Comparison of ENCODE assay signal across 13 cellular contexts in genomic region chr4:3013839-3014350, GRCh38. TPM values are rescaled to one million over a fixed set of nuclear protein-coding genes. Genes with fewer than 3 reads are reported as not detected.
DNase-seq lines count a peak whose midpoint lies in the region; ATAC-seq, FAIRE-seq and TF ChIP-seq lines count a peak whose summit lies in the region.
"Had no signal": no experiment of that assay in that cellular context is flagged by ENCODE, and none has a peak within 500 bp of the region (broad histone marks: within the 10 kb centered on the region; RNA-seq: fewer than 3 reads in every experiment).

No MANE protein-coding gene starts in this region.

- H3K9me3 ChIP-seq in mucosa of descending colon (no peaks in the 10 kb centered on the region), Peyer's patch (no peaks in the 10 kb centered on the region)
- H3K9me3 ChIP-seq: ovary had no signal

- no peaks in the 10 kb centered on the region for H3K27me3 ChIP-seq in Peyer's patch
- H3K27me3 ChIP-seq: ovary had no signal

- no peak for TF ChIP-seq CTCF in mucosa of descending colon (IDR thresholded peaks at IDR 0.05)
- TF ChIP-seq CTCF in Peyer's patch (IDR thresholded peaks at IDR 0.05): no peak

- DNase-seq in activated CD4-positive, CD25-positive, alpha-beta regulatory T cell (lab: John Stamatoyannopoulos, UW): no peak
- DNase-seq in GM19239 (ENCODE audit: insufficient read length, low spot score) (peak; percentile 21), mucosa of descending colon (no peak), ecto neural progenitor cell (ENCODE audit: low spot score) (no peak), Peyer's patch (no peak)
- DNase-seq: Kasumi-1, NCI-H774, ovary, T1000 had no signal

- peak; percentile 81 to 82 for ATAC-seq in activated CD4-positive, CD25-positive, alpha-beta regulatory T cell treated with anti-CD3 and anti-CD28 coated beads, Interleukin-2, amount 50 U/mL, for 24 hours
- ATAC-seq in HG03045 (IDR thresholded peaks at IDR 0.05; ENCODE audit: unreplicated experiment) (peak; percentile 67), mucosa of descending colon (peak; percentile 83), GM19452 (IDR thresholded peaks at IDR 0.05; ENCODE audit: unreplicated experiment) (no peak)

- H3K4me3 ChIP-seq in mucosa of descending colon (no peak overlapping the region), Peyer's patch (no peak overlapping the region)
- H3K4me3 ChIP-seq: ovary had no signal

- peak; percentile 87 for FAIRE-seq in GM19239 (lab: Jason Lieb, UNC)
- FAIRE-seq: endometrium had no signal

- no peaks in the 10 kb centered on the region for H3K4me1 ChIP-seq in mucosa of descending colon (ENCODE audit: low read depth)
- no peaks in the 10 kb centered on the region for H3K4me1 ChIP-seq in Peyer's patch

- H3K36me3 ChIP-seq in mucosa of descending colon (ENCODE audit: low read depth) (no peaks in the 10 kb centered on the region), Peyer's patch (no peaks in the 10 kb centered on the region)
- H3K36me3 ChIP-seq: ovary had no signal

- no peak for TF ChIP-seq POLR2A in Peyer's patch (IDR thresholded peaks at IDR 0.05)

- H3K27ac ChIP-seq in Peyer's patch: no peak overlapping the region
- H3K27ac ChIP-seq: ovary had no signal

- intact Hi-C loops in mucosa of descending colon (cut with DNase I, micrococcal nuclease): no loop called here

RNA-seq across cellular contexts. Expression of gene GRK4, which starts 50.5 kb away (rescaled TPM):
- total RNA-seq in mucosa of descending colon (1 to 10 TPM in 2 of 3 donors, under 1 TPM in 1; 0.87 to 8.9 (median 3.9) TPM), Peyer's patch (10 to 100 TPM in 1 of 4 donors, 1 to 10 TPM in 2, under 1 TPM in 1; 0.95 to 17.3 (median 1.5) TPM)

RNA-seq across cellular contexts. Expression of gene NOP14, which starts 50.7 kb away (rescaled TPM):
- total RNA-seq in mucosa of descending colon (10 to 100 TPM; 18.2 to 23.8 (median 23.5) TPM), Peyer's patch (10 to 100 TPM; 13.0 to 76.7 (median 18.6) TPM)
